ENCODE assay signal across 26 cellular contexts in the genomic region with DNA sequence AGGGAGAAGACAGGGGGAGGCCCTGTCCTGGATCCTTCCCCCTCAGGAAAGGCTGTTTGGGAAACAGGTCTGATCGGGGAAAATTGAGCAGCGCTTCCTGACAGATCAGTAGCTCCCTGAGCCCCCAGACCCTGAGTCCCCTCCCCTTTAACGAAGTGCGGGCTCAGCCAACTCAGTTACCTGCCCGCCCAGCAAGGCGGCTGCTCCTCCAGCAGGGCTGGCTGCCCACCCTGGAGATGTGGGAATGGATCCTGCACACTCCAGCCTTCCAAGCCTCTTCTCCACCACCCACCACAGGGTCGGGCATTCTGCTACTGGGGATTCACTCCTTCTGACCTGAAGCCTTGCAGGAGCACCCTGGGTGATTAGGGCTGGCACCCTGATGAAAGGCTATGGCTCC.
"Had no signal": no experiment of that assay in that cellular context is flagged by ENCODE, and none has a peak within 500 bp of the region (broad histone marks: within the 10 kb centered on the region; RNA-seq: fewer than 3 reads in every experiment).

No MANE protein-coding gene starts in this region.

- H3K36me3 Mint-ChIP-seq: activated CD4-positive, alpha-beta memory T cell treated with anti-CD3 and anti-CD28 coated beads for 36 hours; activated naive CD4-positive, alpha-beta T cell treated with anti-CD3 and anti-CD28 coated beads, Interleukin-2, amount 50 U/mL, for 24 hours; brain; T-cell had no signal

- FAIRE-seq: astrocyte had no signal

- H3K4me3 ChIP-seq: Peyer's patch had no signal

- H3K4me2 ChIP-seq: KMS-11 had no signal

- H3K4me1 Mint-ChIP-seq: activated naive CD4-positive, alpha-beta T cell treated with anti-CD3 and anti-CD28 coated beads, Interleukin-2, amount 50 U/mL, for 24 hours had no signal

- ATAC-seq: activated T-cell treated with anti-CD3 and anti-CD28 coated beads, Interleukin-2, amount 50 U/mL, for 72 hours; T-cell had no signal

- H3K9ac ChIP-seq: KMS-11 had no signal

- H3K4me3 Mint-ChIP-seq: activated CD4-positive, alpha-beta memory T cell treated with anti-CD3 and anti-CD28 coated beads for 36 hours; activated CD4-positive, alpha-beta T cell treated with anti-CD3 and anti-CD28 coated beads, Interleukin-2, amount 10 ng/mL, durations not matched to agents 7 days and 5 days; activated naive CD4-positive, alpha-beta T cell treated with anti-CD3 and anti-CD28 coated beads, Interleukin-2, amount 50 U/mL, for 24 hours; activated T-cell treated with anti-CD3 and anti-CD28 coated beads, Interleukin-2, amount 50 U/mL, for 72 hours; brain; T-cell had no signal

- H3K9me3 Mint-ChIP-seq: activated CD4-positive, alpha-beta memory T cell treated with anti-CD3 and anti-CD28 coated beads for 36 hours; activated CD4-positive, alpha-beta T cell treated with anti-CD3 and anti-CD28 coated beads, Interleukin-2, amount 10 ng/mL, durations not matched to agents 7 days and 5 days; activated naive CD4-positive, alpha-beta T cell treated with anti-CD3 and anti-CD28 coated beads, Interleukin-2, amount 50 U/mL, for 24 hours; activated T-cell treated with anti-CD3 and anti-CD28 coated beads, Interleukin-2, amount 50 U/mL, for 72 hours; activated T-helper 2 cell treated with anti-CD3 and anti-CD28 coated beads, Interferon-gamma antibody, Interleukin-2, Interleukin-4, amounts not matched to agents 10 μg/mL and 5 μg/mL and 100 μg/mL, durations not matched to agents 14 hours and 24 hours and 36 hours; T-cell had no signal

- H3K36me3 ChIP-seq: Peyer's patch had no signal

- H3K27ac ChIP-seq: KMS-11, Peyer's patch, VCaP had no signal

- H3K27me3 ChIP-seq: Peyer's patch had no signal

- H3K27ac Mint-ChIP-seq: activated CD4-positive, alpha-beta memory T cell treated with anti-CD3 and anti-CD28 coated beads for 36 hours; activated CD4-positive, alpha-beta T cell treated with anti-CD3 and anti-CD28 coated beads, Interleukin-2, amount 10 ng/mL, durations not matched to agents 7 days and 5 days; activated naive CD4-positive, alpha-beta T cell treated with anti-CD3 and anti-CD28 coated beads, Interleukin-2, amount 50 U/mL, for 24 hours; activated T-cell treated with anti-CD3 and anti-CD28 coated beads, Interleukin-2, amount 50 U/mL, for 72 hours; activated T-helper 2 cell treated with anti-CD3 and anti-CD28 coated beads, Interferon-gamma antibody, Interleukin-2, Interleukin-4, amounts not matched to agents 10 μg/mL and 5 μg/mL and 100 μg/mL, durations not matched to agents 14 hours and 24 hours and 36 hours; T-cell had no signal

- H3K9me3 ChIP-seq: Peyer's patch had no signal

- DNase-seq: activated CD4-positive, alpha-beta memory T cell treated with anti-CD3 and anti-CD28 coated beads for 36 hours; activated CD4-positive, alpha-beta T cell treated with anti-CD3 and anti-CD28 coated beads, Interleukin-2, amount 10 ng/mL, durations not matched to agents 7 days and 5 days; activated CD4-positive, CD25-positive, alpha-beta regulatory T cell; activated CD8-positive, alpha-beta memory T cell treated with anti-CD3 and anti-CD28 coated beads, Interleukin-2, amount 50 U/mL, for 4 hours; activated gamma-delta T cell treated with Interleukin-2 at 50 U/mL for 16 hours; activated T-cell treated with anti-CD3 and anti-CD28 coated beads, Interleukin-2, amount 50 U/mL, for 72 hours; amygdala; MM.1S; NCI-H1105; NCI-H1436; NCI-H1694 treated with DMSO at 0.1 percent for 48 hours; NCI-H2029 treated with DMSO at 0.1 percent for 48 hours; NCI-H345; NCI-H510A; NCI-H526 treated with DMSO at 0.1 percent for 48 hours; NCI-H82; Peyer's patch; SHP77 treated with DMSO at 0.1 percent for 48 hours; T-cell; T-helper 2 cell had no signal
